Comparison of ENCODE assay signal across 8 cellular contexts in the genomic region with DNA sequence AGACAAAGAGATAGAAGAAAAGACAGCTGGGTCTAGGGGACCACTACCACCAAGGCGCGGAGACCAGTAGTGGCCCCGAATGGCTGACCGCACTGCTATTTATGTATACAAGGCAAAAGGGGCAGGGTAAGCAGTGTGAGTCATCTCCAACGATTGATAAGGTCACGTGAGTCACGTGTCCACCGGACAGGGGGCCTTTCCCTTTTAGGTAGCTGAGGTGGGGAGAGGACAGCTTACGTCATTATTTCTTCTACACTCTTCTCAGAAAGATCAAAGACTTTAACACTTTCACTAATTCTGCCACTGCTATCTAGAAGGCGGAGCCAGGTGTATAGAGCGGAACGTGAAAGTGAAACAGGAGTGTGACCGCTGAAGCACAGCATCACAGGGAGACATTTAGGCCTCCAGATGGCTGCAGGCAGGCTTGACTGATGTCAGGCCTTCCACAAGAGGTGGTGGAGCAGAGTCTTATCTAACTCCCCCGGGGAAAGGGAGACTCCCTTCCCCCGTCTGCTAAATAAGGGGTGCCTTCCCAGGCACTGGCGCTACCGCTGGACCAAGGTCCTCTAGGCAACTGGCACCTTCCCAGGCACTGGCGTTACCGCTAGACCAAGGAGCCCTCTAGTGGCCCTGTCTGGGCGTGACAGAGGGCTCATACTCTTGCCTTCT. TPM values are rescaled to one million over a fixed set of nuclear protein-coding genes. Genes with fewer than 3 reads are reported as not detected.
DNase-seq lines count a peak whose midpoint lies in the region; ATAC-seq and TF ChIP-seq lines count a peak whose summit lies in the region.

No MANE protein-coding gene starts in this region.

- peak; percentile 63 for TF ChIP-seq CTCF in astrocyte of the cerebellum (IDR thresholded peaks at IDR 0.05; ENCODE audit: low read depth, low read length, missing control alignments)

- in situ Hi-C loops in G401 (cut with HindIII; ENCODE audit: low sequenced_read_pairs), result no loop called here
- in situ Hi-C loops in astrocyte of the cerebellum (cut with HindIII; ENCODE audit: low sequenced_read_pairs), result no loop called here

- peak; percentile 76 for DNase-seq in G401 (ENCODE audit: low spot score)
- peak; percentile 86 for DNase-seq in RPMI8226
- no peak for DNase-seq in astrocyte of the cerebellum (ENCODE audit: low read depth)
- peak; percentile 53 for DNase-seq in iris pigment epithelial cell (ENCODE audit: low read depth)
- peak; percentile 34 for DNase-seq in stimulated activated CD4-positive, alpha-beta T cell treated with anti-CD3 and anti-CD28 coated beads, Interleukin-1b, Interleukin-23, amount 100 ng/mL, for 48 hours
- DNase-seq in middle frontal gyrus (ENCODE audit: extremely low spot score, low spot score), result no peak

- H3K4me3 ChIP-seq in astrocyte of the cerebellum (ENCODE audit: low read depth, low read length), result no peak overlapping the region

- ATAC-seq in GM21423 (IDR thresholded peaks at IDR 0.05; ENCODE audit: unreplicated experiment) (peak; percentile 65), HG03571 (IDR thresholded peaks at IDR 0.05; ENCODE audit: unreplicated experiment) (peak; percentile 73)

RNA-seq across cellular contexts. Expression of a gene that starts 6.1 kb away (rescaled TPM):
- 0.49 TPM in 1 of 2 replicates, not detected in the other for total RNA-seq in G401 (2014; rRNA removed; shearing (Covaris generic))

Comparison
In these comparisons a context has a peak if more than half of its experiments do, and no peak if none do; other contexts are left out.
1. DNase-seq: peak in G401 (single experiment), RPMI8226 (single experiment), iris pigment epithelial cell (single experiment) and stimulated activated CD4-positive, alpha-beta T cell treated with anti-CD3 and anti-CD28 coated beads, Interleukin-1b, Interleukin-23, amount 100 ng/mL, for 48 hours (single experiment); none in astrocyte of the cerebellum (single experiment) and middle frontal gyrus (single experiment).